In the genomic region with DNA sequence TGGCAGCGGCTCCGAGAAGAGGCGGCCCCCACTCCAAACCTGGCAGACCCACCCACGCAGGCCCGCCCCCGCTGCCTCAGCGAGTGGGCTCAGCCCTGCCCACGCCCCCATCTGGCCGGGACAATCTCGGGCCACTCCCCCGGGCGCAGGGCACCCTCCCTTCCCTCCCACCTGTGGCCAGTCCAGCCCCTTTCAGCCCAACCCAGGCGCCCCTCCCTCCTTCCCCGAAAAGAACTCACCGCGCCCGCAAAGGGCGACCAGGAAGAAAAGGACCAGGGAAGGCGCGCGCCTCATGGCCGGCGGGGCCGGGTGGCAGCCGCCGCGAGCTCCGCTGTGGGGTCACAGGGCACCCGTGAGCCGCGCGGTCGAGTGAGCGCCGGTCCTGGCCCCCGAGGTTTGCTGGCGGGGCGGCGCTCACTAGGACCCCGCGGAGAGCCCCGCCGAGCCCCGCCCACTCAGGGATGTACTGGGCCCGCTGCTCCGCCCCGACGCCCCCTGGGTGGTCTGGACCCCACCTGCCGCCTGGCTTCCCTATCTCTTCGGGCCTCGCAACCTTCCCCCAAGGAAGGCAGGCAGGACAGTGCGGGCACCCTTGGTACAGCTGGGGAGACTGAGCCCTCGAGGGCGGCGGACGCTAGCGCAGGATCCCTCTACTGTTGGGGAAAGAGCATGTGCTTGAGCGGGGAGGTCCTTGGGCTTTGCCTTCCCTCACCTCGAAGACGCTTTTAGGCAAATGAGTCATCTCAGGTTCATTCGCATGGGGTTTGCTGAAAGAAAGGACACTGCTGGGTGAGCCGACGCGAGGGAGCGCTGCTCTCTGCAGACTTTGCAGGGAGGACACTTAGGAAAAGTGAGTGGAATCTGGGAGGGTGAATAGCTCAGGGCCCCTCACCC, we compare ENCODE assay signal across 1 cellular context.
TF ChIP-seq lines count a peak whose summit lies in the region.

A gene with protein sequence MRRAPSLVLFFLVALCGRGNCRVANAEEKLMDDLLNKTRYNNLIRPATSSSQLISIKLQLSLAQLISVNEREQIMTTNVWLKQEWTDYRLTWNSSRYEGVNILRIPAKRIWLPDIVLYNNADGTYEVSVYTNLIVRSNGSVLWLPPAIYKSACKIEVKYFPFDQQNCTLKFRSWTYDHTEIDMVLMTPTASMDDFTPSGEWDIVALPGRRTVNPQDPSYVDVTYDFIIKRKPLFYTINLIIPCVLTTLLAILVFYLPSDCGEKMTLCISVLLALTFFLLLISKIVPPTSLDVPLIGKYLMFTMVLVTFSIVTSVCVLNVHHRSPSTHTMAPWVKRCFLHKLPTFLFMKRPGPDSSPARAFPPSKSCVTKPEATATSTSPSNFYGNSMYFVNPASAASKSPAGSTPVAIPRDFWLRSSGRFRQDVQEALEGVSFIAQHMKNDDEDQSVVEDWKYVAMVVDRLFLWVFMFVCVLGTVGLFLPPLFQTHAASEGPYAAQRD (minus strand): TSS at position 371 of the 894 bp plus-strand sequence. CDS start 77 bp downstream, at position 294.

TF ChIP-seq in HepG2, 621 proteins besides CTCF, POLR2A, EP300 and RAD21 (continued from another document):
- TF ChIP-seq ZNF850 (CRISPR knock-in tag; conservative IDR thresholded peaks at IDR 0.05) = no peak
- no peak for TF ChIP-seq ZNF124 (CRISPR knock-in tag; IDR thresholded peaks at IDR 0.05)
- no peak for TF ChIP-seq ZNF841 (CRISPR knock-in tag; IDR thresholded peaks at IDR 0.05; ENCODE audit: borderline replicate concordance)
- no peak for TF ChIP-seq RARG (CRISPR knock-in tag; IDR thresholded peaks at IDR 0.05; ENCODE audit: low read depth)
- no peak for TF ChIP-seq THAP11 (CRISPR knock-in tag; IDR thresholded peaks at IDR 0.05)
- TF ChIP-seq AKAP8 (CRISPR knock-in tag; IDR thresholded peaks at IDR 0.05) = no peak
- no peak for TF ChIP-seq NFKBIZ (CRISPR knock-in tag; IDR thresholded peaks at IDR 0.05)
- TF ChIP-seq TSC22D2 (CRISPR knock-in tag; IDR thresholded peaks at IDR 0.05; ENCODE audit: borderline replicate concordance) = no peak
- TF ChIP-seq ZMYM3 (CRISPR knock-in tag; IDR thresholded peaks at IDR 0.05) = no peak
- no peak for TF ChIP-seq TEAD2 (CRISPR knock-in tag; IDR thresholded peaks at IDR 0.05)
- no peak for TF ChIP-seq SRSF9 (IDR thresholded peaks at IDR 0.05; ENCODE audit: borderline replicate concordance, insufficient read depth, low read depth, low read length, poor library complexity, severe bottlenecking)
- TF ChIP-seq CHCHD3 (CRISPR knock-in tag; IDR thresholded peaks at IDR 0.05) = no peak
- TF ChIP-seq ZNF770 (CRISPR knock-in tag; IDR thresholded peaks at IDR 0.05) = no peak
- no peak for TF ChIP-seq NFYC (CRISPR knock-in tag; IDR thresholded peaks at IDR 0.05)
- TF ChIP-seq IKZF4 (CRISPR knock-in tag; IDR thresholded peaks at IDR 0.05; ENCODE audit: borderline replicate concordance, low read depth, not compliant biosample characterization) = no peak
- TF ChIP-seq HHEX (CRISPR knock-in tag; IDR thresholded peaks at IDR 0.05) = no peak
- no peak for TF ChIP-seq ZNF333 (CRISPR knock-in tag; IDR thresholded peaks at IDR 0.05; ENCODE audit: borderline replicate concordance)
